26 cellular contexts compared by ENCODE assay signal in the genomic region with DNA sequence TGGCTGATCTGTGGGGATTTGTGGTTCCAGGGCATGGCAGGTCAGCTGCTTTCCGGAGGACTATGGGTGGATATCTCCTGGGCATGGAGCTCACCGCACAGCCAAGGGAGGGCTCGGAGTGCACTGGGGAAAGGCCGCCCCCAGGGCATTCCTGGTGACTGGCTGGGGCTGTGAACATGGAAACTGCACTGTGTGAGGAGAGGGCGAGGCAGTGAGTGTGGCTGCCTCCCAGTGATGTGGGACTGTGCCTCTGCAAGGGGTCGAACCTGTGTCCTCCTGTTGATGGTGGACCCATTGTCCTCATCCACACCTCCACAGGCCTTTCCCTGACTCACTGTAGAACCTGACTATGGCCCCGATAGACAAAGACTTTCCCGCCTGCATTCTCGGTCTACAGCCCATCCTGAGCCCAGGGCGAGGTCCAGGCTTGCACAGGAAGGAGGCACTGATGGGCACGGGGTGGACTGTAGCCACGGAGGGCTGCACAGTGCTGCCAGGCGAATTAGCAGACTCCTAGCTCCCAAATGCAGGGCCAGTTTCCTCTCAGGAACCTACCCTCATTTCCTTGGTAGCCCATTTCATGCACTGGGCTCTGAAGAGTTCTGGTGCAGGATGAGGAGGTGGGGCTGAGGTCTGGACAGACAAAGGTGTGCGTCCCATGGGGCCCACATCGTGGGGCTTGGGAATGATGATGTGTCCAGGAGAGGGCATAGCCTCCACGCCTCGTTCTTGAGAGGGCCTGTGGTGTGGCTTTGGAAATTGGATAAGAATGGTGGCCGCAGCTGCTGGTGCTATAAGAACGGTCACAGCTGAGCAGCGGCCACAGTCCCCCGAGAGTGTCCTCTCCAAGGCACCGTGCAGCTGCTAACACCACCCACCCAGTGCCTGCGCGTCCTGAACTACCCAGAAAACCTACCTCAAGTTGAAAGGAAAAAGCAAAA.
DNase-seq lines count a peak whose midpoint lies in the region; ATAC-seq, FAIRE-seq and TF ChIP-seq lines count a peak whose summit lies in the region.
"Had no signal": no experiment of that assay in that cellular context is flagged by ENCODE, and none has a peak within 500 bp of the region (broad histone marks: within the 10 kb centered on the region; RNA-seq: fewer than 3 reads in every experiment).

No MANE protein-coding gene starts in this region.

- no peak overlapping the region for H3K4me3 Mint-ChIP-seq in activated CD8-positive, alpha-beta memory T cell treated with anti-CD3 and anti-CD28 coated beads, Interleukin-2, amount 10 ng/mL, durations not matched to agents 7 days and 5 days
- H3K4me3 Mint-ChIP-seq: GM23338, HFFc6 had no signal

- H2AFZ ChIP-seq in osteoblast (ENCODE audit: low read length): no peak overlapping the region
- H2AFZ ChIP-seq: GM23338 had no signal

- H3K36me3 ChIP-seq in osteoblast (ENCODE audit: insufficient read depth, low read length): no peaks in the 10 kb centered on the region
- H3K36me3 ChIP-seq: BLaER1, HAP-1 had no signal

- no peak overlapping the region for H3K27ac ChIP-seq in osteoblast (ENCODE audit: low read depth, low read length)
- H3K27ac ChIP-seq: BLaER1, RWPE1 had no signal

- CTCF ChIA-PET in activated CD8-positive, alpha-beta memory T cell treated with anti-CD3 and anti-CD28 coated beads, Interleukin-2, amount 10 ng/mL, durations not matched to agents 7 days and 5 days (lab: Charles Lee): no interaction called here

- H3K9me3 Mint-ChIP-seq in activated CD8-positive, alpha-beta memory T cell treated with anti-CD3 and anti-CD28 coated beads, Interleukin-2, amount 10 ng/mL, durations not matched to agents 7 days and 5 days (ENCODE audit: low read depth): peaks cover 5% of the 10 kb centered on the region

- H3K36me3 Mint-ChIP-seq in activated CD8-positive, alpha-beta memory T cell treated with anti-CD3 and anti-CD28 coated beads, Interleukin-2, amount 10 ng/mL, durations not matched to agents 7 days and 5 days: peaks cover 8% of the 10 kb centered on the region
- H3K36me3 Mint-ChIP-seq: CD4-positive, CD25-positive, alpha-beta regulatory T cell had no signal

- TF ChIP-seq POLR2A in GM12891 (IDR thresholded peaks at IDR 0.05; ENCODE audit: low read depth, low read length): no peak

- no peaks in the 10 kb centered on the region for H3K79me2 ChIP-seq in osteoblast (ENCODE audit: insufficient read depth, low read length)

- H3K4me1 Mint-ChIP-seq in activated CD8-positive, alpha-beta memory T cell treated with anti-CD3 and anti-CD28 coated beads, Interleukin-2, amount 10 ng/mL, durations not matched to agents 7 days and 5 days: peaks cover 17% of the 10 kb centered on the region
- H3K4me1 Mint-ChIP-seq: GM23338 had no signal

- peak; percentile 89 for FAIRE-seq in GM12891 (lab: Jason Lieb, UNC)
- FAIRE-seq: A204.1, D721Med had no signal

- H3K27me3 Mint-ChIP-seq in activated CD8-positive, alpha-beta memory T cell treated with anti-CD3 and anti-CD28 coated beads, Interleukin-2, amount 10 ng/mL, durations not matched to agents 7 days and 5 days: peaks cover 9% of the 10 kb centered on the region

- no peak for ATAC-seq in activated CD8-positive, alpha-beta memory T cell treated with anti-CD3 and anti-CD28 coated beads, Interleukin-2, amount 10 ng/mL, durations not matched to agents 7 days and 5 days
- no peak for ATAC-seq in GM18498 (IDR thresholded peaks at IDR 0.05; ENCODE audit: unreplicated experiment)
- ATAC-seq: GM23338 had no signal

- no peak overlapping the region for H3K4me2 ChIP-seq in osteoblast (ENCODE audit: insufficient read depth, low read length)
- H3K4me2 ChIP-seq: BLaER1, GM23338, SK-N-SH had no signal

- TF ChIP-seq CTCF in osteoblast (IDR thresholded peaks at IDR 0.05; ENCODE audit: extremely low read depth, low read depth, low read length): no peak

- H3K27ac Mint-ChIP-seq in activated CD8-positive, alpha-beta memory T cell treated with anti-CD3 and anti-CD28 coated beads, Interleukin-2, amount 10 ng/mL, durations not matched to agents 7 days and 5 days: no peak overlapping the region
- H3K27ac Mint-ChIP-seq: GM23338, HFFc6 had no signal

- peaks cover 4% of the 10 kb centered on the region for H3K9me3 ChIP-seq in osteoblast (ENCODE audit: low read depth, low read length)
- H3K9me3 ChIP-seq: BLaER1, HAP-1, SK-N-SH had no signal

- no peaks in the 10 kb centered on the region for H4K20me1 ChIP-seq in osteoblast (ENCODE audit: insufficient read depth, low read length)
- H4K20me1 ChIP-seq: BLaER1 had no signal

- no peaks in the 10 kb centered on the region for H3K27me3 ChIP-seq in osteoblast (ENCODE audit: insufficient read depth, low read length)
- H3K27me3 ChIP-seq: BLaER1 had no signal

- DNase-seq in GM12891 (ENCODE audit: insufficient read length, low spot score) (no peak), islet precursor cell (peak; percentile 20), osteoblast (ENCODE audit: insufficient read length, low spot score, missing footprints) (peak; percentile 60), NOMO-1 treated with DMSO at 0.1 percent for 48 hours (lab: John Stamatoyannopoulos, UW; ENCODE audit: unreplicated experiment) (no peak), nucleus accumbens (lab: John Stamatoyannopoulos, UW) (no peak)
- peak; percentile 16 for DNase-seq in activated CD8-positive, alpha-beta memory T cell treated with anti-CD3 and anti-CD28 coated beads, Interleukin-2, amount 10 ng/mL, durations not matched to agents 7 days and 5 days
- DNase-seq in activated CD4-positive, CD25-positive, alpha-beta regulatory T cell (lab: John Stamatoyannopoulos, UW): no peak
- DNase-seq: CD4-positive, CD25-positive, alpha-beta regulatory T cell; HFFc6; KBM-7; MV-4-11; NCI-H1105 treated with DMSO at 0.1 percent for 48 hours; NCI-H146; NCI-H1930; NCI-H2107; NCI-H446; NCI-H526; NCI-H82; SK-N-SH had no signal

- H3K4me1 ChIP-seq in osteoblast (ENCODE audit: insufficient read depth, low read length): no peaks in the 10 kb centered on the region
- H3K4me1 ChIP-seq: BLaER1, HAP-1 had no signal

- no peak overlapping the region for H3K4me3 ChIP-seq in osteoblast (ENCODE audit: insufficient read depth, low read length)
- H3K4me3 ChIP-seq: BLaER1, GM23338, HAP-1 had no signal

TF ChIP-seq in GM12891, 5 proteins besides CTCF, POLR2A, EP300 and RAD21:
- TF ChIP-seq TAF1 (IDR thresholded peaks at IDR 0.05; ENCODE audit: low read depth, low read length): no peak
- TF ChIP-seq POU2F2 (IDR thresholded peaks at IDR 0.05; ENCODE audit: low read depth, low read length): no peak
- TF ChIP-seq PAX5 (IDR thresholded peaks at IDR 0.05; ENCODE audit: insufficient read depth, low read length, severe bottlenecking): no peak

Comparison
In these comparisons a context has a peak if more than half of its experiments do, and no peak if none do; other contexts are left out.
1. DNase-seq: peak in activated CD8-positive, alpha-beta memory T cell treated with anti-CD3 and anti-CD28 coated beads, Interleukin-2, amount 10 ng/mL, durations not matched to agents 7 days and 5 days (single experiment), islet precursor cell (single experiment) and osteoblast (single experiment); none in GM12891 (single experiment), NOMO-1 treated with DMSO at 0.1 percent for 48 hours (single experiment), nucleus accumbens (0 of 56) and activated CD4-positive, CD25-positive, alpha-beta regulatory T cell (0 of 4).